ENCODE assay signal across 31 cellular contexts in genomic region chr12:14655284-14655683, GRCh38. TPM values are rescaled to one million over a fixed set of nuclear protein-coding genes. Genes with fewer than 3 reads are reported as not detected.
"Had no signal": no experiment of that assay in that cellular context is flagged by ENCODE, and none has a peak within 500 bp of the region (broad histone marks: within the 10 kb centered on the region; RNA-seq: fewer than 3 reads in every experiment).

No MANE protein-coding gene starts in this region.

- H3K36me3 ChIP-seq: adrenal gland, breast epithelium, WERI-Rb-1 had no signal

- H3K4me3 ChIP-seq: adrenal gland, body of pancreas, breast epithelium had no signal

- ATAC-seq: activated CD8-positive, alpha-beta T cell treated with anti-CD3 and anti-CD28 coated beads for 36 hours; activated naive CD4-positive, alpha-beta T cell treated with anti-CD3 and anti-CD28 coated beads, Interleukin-2, amount 50 U/mL, for 72 hours; body of pancreas had no signal

- H3K27ac Mint-ChIP-seq: activated CD4-positive, alpha-beta T cell treated with anti-CD3 and anti-CD28 coated beads, Interleukin-2, amount 10 ng/mL, durations not matched to agents 24 days and 14 days; activated CD8-positive, alpha-beta T cell treated with anti-CD3 and anti-CD28 coated beads for 36 hours; activated naive CD4-positive, alpha-beta T cell treated with anti-CD3 and anti-CD28 coated beads, Interleukin-2, amount 50 U/mL, for 72 hours; activated T-cell treated with anti-CD3 and anti-CD28 coated beads, Interleukin-2, amount 50 U/mL, for 72 hours had no signal

- H3K4me3 Mint-ChIP-seq: activated CD4-positive, alpha-beta T cell treated with anti-CD3 and anti-CD28 coated beads, Interleukin-2, amount 10 ng/mL, durations not matched to agents 24 days and 14 days; activated CD8-positive, alpha-beta T cell treated with anti-CD3 and anti-CD28 coated beads for 36 hours; activated T-cell treated with anti-CD3 and anti-CD28 coated beads, Interleukin-2, amount 50 U/mL, for 72 hours; activated T-helper 17 cell treated with anti-CD3 and anti-CD28 coated beads, Interleukin-2, amount 50 U/mL, for 72 hours had no signal

- H3K4me1 ChIP-seq: adrenal gland, breast epithelium had no signal

- H3K27me3 Mint-ChIP-seq: activated CD8-positive, alpha-beta T cell treated with anti-CD3 and anti-CD28 coated beads for 36 hours had no signal

- H3K9me3 Mint-ChIP-seq: activated CD4-positive, alpha-beta T cell treated with anti-CD3 and anti-CD28 coated beads, Interleukin-2, amount 10 ng/mL, durations not matched to agents 24 days and 14 days; activated CD8-positive, alpha-beta T cell treated with anti-CD3 and anti-CD28 coated beads for 36 hours; activated T-cell treated with anti-CD3 and anti-CD28 coated beads, Interleukin-2, amount 50 U/mL, for 72 hours; activated T-helper 17 cell treated with anti-CD3 and anti-CD28 coated beads, Interleukin-2, amount 50 U/mL, for 72 hours had no signal

- H3K27ac ChIP-seq: adrenal gland, body of pancreas, breast epithelium, WERI-Rb-1 had no signal

- H3K36me3 Mint-ChIP-seq: activated naive CD4-positive, alpha-beta T cell treated with anti-CD3 and anti-CD28 coated beads, Interleukin-2, amount 50 U/mL, for 72 hours had no signal

- DNase-seq: activated CD4-positive, alpha-beta T cell treated with anti-CD3 and anti-CD28 coated beads, Interleukin-2, amount 10 ng/mL, durations not matched to agents 24 days and 14 days; activated CD4-positive, alpha-beta T cell treated with anti-CD3 and anti-CD28 coated beads, Interleukin-2, amount 50 U/mL, for 4 hours; activated CD8-positive, alpha-beta T cell treated with anti-CD3 and anti-CD28 coated beads for 36 hours; activated effector memory CD4-positive, alpha-beta T cell treated with anti-CD3 and anti-CD28 coated beads, Interleukin-2, amount 50 U/mL, for 16 hours; activated naive CD4-positive, alpha-beta T cell treated with Interleukin-2 at 50 U/mL for 16 hours; activated T-cell treated with anti-CD3 and anti-CD28 coated beads, Interleukin-2, amount 50 U/mL, for 1 hour; activated T-cell treated with anti-CD3 and anti-CD28 coated beads, Interleukin-2, amount 50 U/mL, for 72 hours; adrenal gland; body of pancreas; Kasumi-1; MM.1S; NCI-H1092 treated with DMSO at 0.1 percent for 48 hours; NCI-H1417 treated with DMSO at 0.1 percent for 48 hours; NCI-H187 treated with DMSO at 0.1 percent for 48 hours; NCI-H2081 treated with DMSO at 0.1 percent for 48 hours; NCI-H226; NCI-H526; NCI-H748 treated with DMSO at 0.1 percent for 48 hours; NK-92 treated with Interleukin-12 subunit alpha and Interleukin-12 subunit beta, amount 100 ng/mL, for 24 hours; Right ventricle myocardium superior; SW 1271; T-helper 1 cell; T1000; WERI-Rb-1 had no signal

- H3K9me3 ChIP-seq: adrenal gland, body of pancreas, breast epithelium had no signal

- H3K27me3 ChIP-seq: adrenal gland, body of pancreas, breast epithelium had no signal

RNA-seq across cellular contexts. Expression of gene GUCY2C, which starts 41.1 kb away (rescaled TPM):
- total RNA-seq: activated CD4-positive, alpha-beta T cell treated with anti-CD3 and anti-CD28 coated beads, Interleukin-2, amount 10 ng/mL, durations not matched to agents 24 days and 14 days; activated CD8-positive, alpha-beta memory T cell treated with anti-CD3 and anti-CD28 coated beads for 36 hours; activated CD8-positive, alpha-beta T cell treated with anti-CD3 and anti-CD28 coated beads for 36 hours; activated naive CD4-positive, alpha-beta T cell treated with anti-CD3 and anti-CD28 coated beads, Interleukin-2, amount 50 U/mL, for 72 hours; activated T-cell treated with anti-CD3 and anti-CD28 coated beads, Interleukin-2, amount 50 U/mL, for 72 hours; activated T-helper 17 cell treated with anti-CD3 and anti-CD28 coated beads, Interleukin-2, amount 50 U/mL, for 72 hours; adrenal gland; body of pancreas; cardiac septum; NCI-H460; Right ventricle myocardium superior; T-helper 2 cell treated with Interferon-gamma antibody and Interleukin-4, amounts not matched to agents 100 ng/mL and 5 ng/mL, for 36 hours had no signal
- polyA plus RNA-seq: adrenal gland had no signal
